1 cellular context compared by ENCODE assay signal in the genomic region with DNA sequence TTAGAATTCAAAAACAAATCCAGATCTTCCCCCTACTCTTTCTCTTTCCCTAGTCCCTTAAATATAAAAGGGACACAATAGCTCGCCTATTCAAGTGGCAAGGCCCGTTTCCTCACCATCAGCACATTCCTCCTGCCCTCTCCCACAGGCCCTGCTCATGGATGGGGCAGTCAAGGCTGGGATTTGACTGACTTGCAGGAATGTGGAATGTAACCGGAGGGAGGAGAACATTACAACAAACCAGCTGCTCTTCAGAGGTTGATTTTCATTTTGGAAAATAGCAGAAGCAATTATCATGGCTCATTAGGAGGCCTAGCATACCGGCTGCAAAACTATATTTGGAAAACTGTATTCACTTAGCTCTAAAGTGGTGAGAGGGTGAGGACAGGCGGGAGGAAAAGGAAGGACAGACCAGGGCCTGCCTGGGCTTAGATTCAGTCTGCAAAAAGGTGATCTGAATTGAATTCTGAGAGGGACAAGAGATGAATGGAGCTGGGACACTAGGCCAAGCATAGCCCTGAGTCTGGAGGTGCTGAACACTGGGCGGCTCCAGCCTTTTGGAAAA.
TF ChIP-seq lines count a peak whose summit lies in the region.

No MANE protein-coding gene starts in this region.

TF ChIP-seq in H1, 55 proteins besides CTCF, POLR2A, EP300 and RAD21:
- 0 out of 2 replicates have a peak, but pooled peaks have one; percentile 8 for TF ChIP-seq MAFK (IDR thresholded peaks at IDR 0.05; ENCODE audit: low read depth, low read length)
- TF ChIP-seq SIRT6 (IDR thresholded peaks at IDR 0.05; ENCODE audit: low read length): no peak
